1 cellular context compared by ENCODE assay signal in the genomic region with DNA sequence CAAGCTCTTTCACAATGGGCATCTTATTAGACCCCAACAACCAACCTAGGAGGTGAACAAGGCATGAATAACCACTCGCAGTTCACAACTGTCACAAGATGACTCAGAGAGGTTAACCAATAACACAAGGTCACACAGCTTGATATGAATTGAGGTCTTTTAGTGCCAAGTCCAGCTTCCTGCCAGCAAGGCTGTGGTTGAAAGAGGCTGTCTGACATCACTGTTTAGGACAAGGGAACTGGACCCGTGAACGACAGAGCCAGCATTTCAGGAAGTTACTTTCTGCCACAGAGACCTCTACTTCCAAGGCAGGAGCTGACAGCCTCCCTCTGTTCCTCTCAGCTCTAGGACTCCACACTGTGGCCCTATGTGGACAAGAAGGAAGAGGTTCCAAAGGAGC.
TF ChIP-seq lines count a peak whose summit lies in the region.

No MANE protein-coding gene starts in this region.

TF ChIP-seq in H1, 55 proteins besides CTCF, POLR2A, EP300 and RAD21 (continued from another document):
- no peak for TF ChIP-seq PHF8 (conservative IDR thresholded peaks at IDR 0.05; ENCODE audit: low read depth, low read length)
- no peak for TF ChIP-seq EZH2 (IDR thresholded peaks at IDR 0.05; ENCODE audit: low read depth, low read length, severe bottlenecking)
- no peak for TF ChIP-seq CEBPB (IDR thresholded peaks at IDR 0.05; ENCODE audit: low read depth, low read length)
- TF ChIP-seq BCL11A (IDR thresholded peaks at IDR 0.05; ENCODE audit: low read depth in 2 of 2, low read length in 2 of 2), result no peak
- TF ChIP-seq CTBP2 (IDR thresholded peaks at IDR 0.05; ENCODE audit: borderline replicate concordance, insufficient read depth, insufficient read length, low read length), result no peak
- peak; percentile 86 for TF ChIP-seq KDM1A (IDR thresholded peaks at IDR 0.05; ENCODE audit: borderline replicate concordance, low read length)
- no peak for TF ChIP-seq SAP30 (IDR thresholded peaks at IDR 0.05; ENCODE audit: insufficient read depth, insufficient replicate concordance, low read length)
- peak in 1 of 2 experiments; percentile 38; a peak in 1 of 4 replicates for TF ChIP-seq HDAC2 (IDR thresholded peaks at IDR 0.05; ENCODE audit: borderline replicate concordance in 1 of 2, low read depth in 2 of 2, low read length in 2 of 2)
- TF ChIP-seq TCF12 (IDR thresholded peaks at IDR 0.05; ENCODE audit: low read depth, low read length), result no peak
- no peak for TF ChIP-seq CHD1 (IDR thresholded peaks at IDR 0.05; ENCODE audit: low read depth, low read length)
